In the genomic region with DNA sequence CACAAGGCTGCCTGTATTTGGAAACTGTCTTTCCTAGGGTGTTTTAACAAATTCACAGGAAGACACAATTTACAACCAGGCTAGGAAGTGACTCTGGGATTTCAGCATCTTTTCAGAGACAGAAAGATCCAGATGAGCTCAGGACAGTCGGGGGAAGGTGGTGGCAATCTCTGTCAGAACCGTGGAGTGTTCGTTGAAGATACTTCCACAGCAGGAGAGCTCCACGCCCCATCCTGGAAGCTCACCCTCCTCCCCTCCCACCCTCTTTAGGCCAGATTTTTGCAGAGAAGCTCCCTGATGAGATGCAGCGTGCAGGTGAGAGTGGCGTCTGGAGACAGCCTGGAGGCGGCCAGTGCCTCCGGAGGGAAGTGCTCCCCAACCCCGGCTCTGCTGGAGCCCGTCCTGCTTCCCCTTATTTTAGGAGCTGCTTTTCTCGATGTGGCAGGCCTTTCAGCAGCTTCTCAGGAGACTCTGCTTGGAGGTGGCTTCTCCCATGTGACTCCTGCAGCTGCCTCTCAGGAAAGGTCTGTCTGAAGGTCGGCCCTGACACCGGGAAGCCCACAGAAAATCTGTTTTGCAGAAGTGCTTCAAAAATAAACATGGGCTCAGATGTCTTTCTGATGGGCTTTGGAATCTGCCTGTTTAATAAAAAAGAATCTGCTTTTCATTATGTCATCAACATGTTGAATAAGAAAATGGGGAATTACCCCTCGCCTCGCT, we compare ENCODE assay signal across 19 cellular contexts.
A peak's percentile ranks its signal among the peaks of the same experiment; 100 is the strongest.
DNase-seq lines count a peak whose midpoint lies in the region; ATAC-seq and TF ChIP-seq lines count a peak whose summit lies in the region.
"Had no signal": no experiment of that assay in that cellular context is flagged by ENCODE, and none has a peak within 500 bp of the region (broad histone marks: within the 10 kb centered on the region; RNA-seq: fewer than 3 reads in every experiment).

No MANE protein-coding gene starts in this region.

- no peak for ATAC-seq in naive thymus-derived CD4-positive, alpha-beta T cell
- ATAC-seq: A549, SK-N-SH treated with all-trans-retinoic acid at 6 μM for 48 hours had no signal

- CTCF ChIA-PET in naive thymus-derived CD4-positive, alpha-beta T cell (lab: Charles Lee), result interaction anchor here (1.2 to 3.2 kb wide), 2 partner anchors 13 to 24 kb away, joined by 3 to 12 read pairs; no protein-coding TSS in a partner anchor

- no peaks in the 10 kb centered on the region for H3K36me3 ChIP-seq in H7 (replicated peaks; ENCODE audit: control insufficient read depth, insufficient read depth, low read length)
- H3K36me3 ChIP-seq in naive thymus-derived CD4-positive, alpha-beta T cell (ENCODE audit: control insufficient read depth in 2 of 3, insufficient read depth in 3 of 3, low read length in 3 of 3), result peaks cover 0 to under 1% (median 0%) of the 10 kb centered on the region in 3 experiments
- H3K36me3 ChIP-seq: thyroid gland had no signal

- no peak overlapping the region for H3K4me3 ChIP-seq in H7 (ENCODE audit: insufficient read depth, low read depth, low read length)
- no peak overlapping the region for H3K4me3 ChIP-seq in naive thymus-derived CD4-positive, alpha-beta T cell (ENCODE audit: low read length)
- H3K4me3 ChIP-seq: A549, PC-9, thyroid gland had no signal

- H3K36me3 Mint-ChIP-seq in T-helper 1 cell treated with Interleukin-12 subunit alpha and Interleukin-12 subunit beta and Interleukin-4 antibody, amounts not matched to agents 30 μg/mL and 1 μg/mL, for 36 hours (ENCODE audit: low read depth), result peaks cover 39% of the 10 kb centered on the region
- H3K36me3 Mint-ChIP-seq in brain, result peaks cover 40% of the 10 kb centered on the region
- peaks cover 7 to 47% (median 41%) of the 10 kb centered on the region in 5 donors for H3K36me3 Mint-ChIP-seq in naive thymus-derived CD4-positive, alpha-beta T cell

- H3K4me1 Mint-ChIP-seq in T-helper 1 cell treated with Interleukin-12 subunit alpha and Interleukin-12 subunit beta and Interleukin-4 antibody, amounts not matched to agents 30 μg/mL and 1 μg/mL, for 36 hours (ENCODE audit: low read depth), result peaks cover 21% of the 10 kb centered on the region
- peaks cover 38% of the 10 kb centered on the region for H3K4me1 Mint-ChIP-seq in brain
- peaks cover 16 to 55% (median 39%) of the 10 kb centered on the region in 7 donors for H3K4me1 Mint-ChIP-seq in naive thymus-derived CD4-positive, alpha-beta T cell

- H3K27me3 Mint-ChIP-seq in T-helper 1 cell treated with Interleukin-12 subunit alpha and Interleukin-12 subunit beta and Interleukin-4 antibody, amounts not matched to agents 30 μg/mL and 1 μg/mL, for 36 hours (ENCODE audit: low read depth), result no peaks in the 10 kb centered on the region
- no peaks in the 10 kb centered on the region for H3K27me3 Mint-ChIP-seq in brain
- no peaks in the 10 kb centered on the region for H3K27me3 Mint-ChIP-seq in naive thymus-derived CD4-positive, alpha-beta T cell
- H3K27me3 Mint-ChIP-seq: CD4-positive, alpha-beta memory T cell had no signal

- no peak for DNase-seq in T-helper 1 cell
- DNase-seq in H7, result peak; percentile 59
- DNase-seq in naive thymus-derived CD4-positive, alpha-beta T cell, result peak in 1 of 9 donors; percentile 16
- no peak for DNase-seq in NCI-H748 (lab: John Stamatoyannopoulos, UW; ENCODE audit: unreplicated experiment)
- no peak for DNase-seq in NCI-H774 (lab: John Stamatoyannopoulos, UW)
- DNase-seq in inferior parietal cortex (ENCODE audit: extremely low spot score), result no peak
- DNase-seq: activated T-cell treated with anti-CD3 and anti-CD28 coated beads, Interleukin-2, amount 50 U/mL, for 48 hours; amniotic stem cell; CD4-positive, alpha-beta memory T cell; kidney glomerular epithelial cell; NCI-H1436 treated with DMSO at 0.1 percent for 48 hours; NCI-H524; PC-9; thyroid gland had no signal

- intact Hi-C loops in naive thymus-derived CD4-positive, alpha-beta T cell (cut with micrococcal nuclease), result no loop called here

- POLR2A ChIA-PET in naive thymus-derived CD4-positive, alpha-beta T cell (lab: Charles Lee), result interaction anchor here (0.9 to 4.6 kb wide), 10 partner anchors 13 to 141 kb away, joined by 3 to 43 read pairs (median 4); no protein-coding TSS in a partner anchor

- peaks cover 0 to 4% of the 10 kb centered on the region in 2 donors for H3K4me1 ChIP-seq in naive thymus-derived CD4-positive, alpha-beta T cell (ENCODE audit: control insufficient read depth in 2 of 2, insufficient read depth in 2 of 2, low read length in 2 of 2)
- H3K4me1 ChIP-seq: A549, parathyroid adenoma, thyroid gland had no signal

- H3K27me3 ChIP-seq in H7 (ENCODE audit: control insufficient read depth, insufficient read depth, low read length), result no peaks in the 10 kb centered on the region
- no peaks in the 10 kb centered on the region for H3K27me3 ChIP-seq in naive thymus-derived CD4-positive, alpha-beta T cell (ENCODE audit: control insufficient read depth in 2 of 2, insufficient read depth in 2 of 2, low read length in 2 of 2)
- H3K27me3 ChIP-seq: thyroid gland had no signal

- H3K9me3 ChIP-seq in naive thymus-derived CD4-positive, alpha-beta T cell (ENCODE audit: control insufficient read depth in 2 of 3, low read length in 3 of 3), result no peaks in the 10 kb centered on the region
- H3K9me3 ChIP-seq: thyroid gland had no signal

- H3K4me3 Mint-ChIP-seq in T-helper 1 cell treated with Interleukin-12 subunit alpha and Interleukin-12 subunit beta and Interleukin-4 antibody, amounts not matched to agents 30 μg/mL and 1 μg/mL, for 36 hours, result no peak overlapping the region
- H3K4me3 Mint-ChIP-seq in brain, result no peak overlapping the region
- H3K4me3 Mint-ChIP-seq in naive thymus-derived CD4-positive, alpha-beta T cell, result peak overlapping the region in 3 of 10 donors; percentile 72 to 83 (median 76)

- H3K27ac ChIP-seq in naive thymus-derived CD4-positive, alpha-beta T cell (ENCODE audit: low read depth, low read length), result no peak overlapping the region
- H3K27ac ChIP-seq: A549, parathyroid adenoma, PC-9, thyroid gland had no signal

- peak overlapping the region; percentile 45 for H3K27ac Mint-ChIP-seq in T-helper 1 cell treated with Interleukin-12 subunit alpha and Interleukin-12 subunit beta and Interleukin-4 antibody, amounts not matched to agents 30 μg/mL and 1 μg/mL, for 36 hours
- peak overlapping the region in 3 of 5 experiments; percentile 10 to 50 (median 48) for H3K27ac Mint-ChIP-seq in brain
- H3K27ac Mint-ChIP-seq in naive thymus-derived CD4-positive, alpha-beta T cell, result peak overlapping the region in 8 of 9 donors; percentile 5 to 95 (median 72)

- no peak for TF ChIP-seq CTCF in brain (conservative IDR thresholded peaks at IDR 0.05)

- H3K9me3 Mint-ChIP-seq in T-helper 1 cell treated with Interleukin-12 subunit alpha and Interleukin-12 subunit beta and Interleukin-4 antibody, amounts not matched to agents 30 μg/mL and 1 μg/mL, for 36 hours, result peaks cover 28% of the 10 kb centered on the region
- H3K9me3 Mint-ChIP-seq in brain, result peaks cover 11 to 30% (median 25%) of the 10 kb centered on the region in 5 experiments
- H3K9me3 Mint-ChIP-seq in naive thymus-derived CD4-positive, alpha-beta T cell, result peaks cover 0 to 25% (median 13%) of the 10 kb centered on the region in 11 donors
